ENCODE assay signal across 8 cellular contexts in the genomic region with DNA sequence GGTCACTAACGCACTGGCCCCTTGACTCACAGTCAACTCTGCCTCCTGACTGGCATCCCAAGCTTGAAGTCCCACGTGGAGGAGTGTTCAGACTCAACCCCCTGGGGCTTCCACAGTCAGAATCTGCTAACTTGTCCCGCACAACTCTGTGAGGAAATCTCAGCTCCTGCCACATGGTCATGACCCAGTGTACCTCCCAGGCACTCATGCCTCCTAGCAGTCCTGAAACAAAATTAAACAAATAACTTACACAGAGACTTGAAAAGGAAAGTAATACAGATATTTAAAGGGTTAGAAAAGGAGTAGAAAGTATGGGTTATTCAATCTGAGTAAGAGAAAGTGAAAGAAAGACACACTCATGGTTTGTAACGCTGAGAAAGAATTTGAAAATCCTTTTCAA.
A peak's percentile ranks its signal among the peaks of the same experiment; 100 is the strongest.
DNase-seq lines count a peak whose midpoint lies in the region; ATAC-seq and TF ChIP-seq lines count a peak whose summit lies in the region.

No MANE protein-coding gene starts in this region.

- H3K27ac Mint-ChIP-seq in T-helper 17 cell (peak overlapping the region; percentile 94), immature natural killer cell (peak overlapping the region in 5 of 6 donors; percentile 36 to 73 (median 65))

- in situ Hi-C loops in GM13977 (cut with MboI; ENCODE audit: low pct_unique_long_range_greater_than_20kb, low sequenced_read_pairs, unreplicated experiment): loop anchor here (25.0 kb wide), 2 partner anchors 252 to 498 kb away; partner anchors contain the start of gene FOXC1

- DNase-seq in GM13977 (ENCODE audit: low spot score) (peak; percentile 21), GM20000 (ENCODE audit: low spot score) (peak; percentile 25), T-helper 17 cell (no peak), immature natural killer cell (no peak), NCI-H2107 (lab: John Stamatoyannopoulos, UW) (no peak), epidermal melanocyte (ENCODE audit: insufficient read length, low spot score) (no peak), cerebellum (ENCODE audit: low spot score) (no peak), cortex of kidney (lab: John Stamatoyannopoulos, UW) (no peak)

- no peaks in the 10 kb centered on the region for H3K9me3 ChIP-seq in T-helper 17 cell (ENCODE audit: control insufficient read depth, low read length, poor library complexity, severe bottlenecking)

- TF ChIP-seq CTCF in GM13977 (IDR thresholded peaks at IDR 0.05; ENCODE audit: extremely low read depth, insufficient read depth, missing control alignments): no peak
- no peak for TF ChIP-seq CTCF in GM20000 (IDR thresholded peaks at IDR 0.05; ENCODE audit: extremely low read depth, missing control alignments)

- H3K36me3 Mint-ChIP-seq in T-helper 17 cell (ENCODE audit: low read depth) (peaks cover 5% of the 10 kb centered on the region), immature natural killer cell (peaks cover 3 to 10% (median 4%) of the 10 kb centered on the region in 3 donors)

- H3K27me3 Mint-ChIP-seq in T-helper 17 cell (no peaks in the 10 kb centered on the region), immature natural killer cell (ENCODE audit: low read depth in 3 of 3) (peaks cover 0 to 2% (median 0%) of the 10 kb centered on the region in 3 donors)

- H3K4me3 Mint-ChIP-seq in T-helper 17 cell (peak overlapping the region; percentile 86), immature natural killer cell (peak overlapping the region; percentile 40 to 79 (median 70))

- H3K9me3 Mint-ChIP-seq in immature natural killer cell: no peaks in the 10 kb centered on the region

- H3K4me1 Mint-ChIP-seq in T-helper 17 cell (peaks cover 22% of the 10 kb centered on the region), immature natural killer cell (peaks cover 12 to 19% of the 10 kb centered on the region in 2 donors)

- ATAC-seq in T-helper 17 cell: no peak

Comparison
In these comparisons a context has a peak if more than half of its experiments do, and no peak if none do; other contexts are left out.
1. DNase-seq: peak in GM13977 (single experiment) and GM20000 (single experiment); none in T-helper 17 cell (0 of 3), immature natural killer cell (0 of 3), NCI-H2107 (single experiment), epidermal melanocyte (single experiment), cerebellum (single experiment) and cortex of kidney (single experiment).